In the genomic region with DNA sequence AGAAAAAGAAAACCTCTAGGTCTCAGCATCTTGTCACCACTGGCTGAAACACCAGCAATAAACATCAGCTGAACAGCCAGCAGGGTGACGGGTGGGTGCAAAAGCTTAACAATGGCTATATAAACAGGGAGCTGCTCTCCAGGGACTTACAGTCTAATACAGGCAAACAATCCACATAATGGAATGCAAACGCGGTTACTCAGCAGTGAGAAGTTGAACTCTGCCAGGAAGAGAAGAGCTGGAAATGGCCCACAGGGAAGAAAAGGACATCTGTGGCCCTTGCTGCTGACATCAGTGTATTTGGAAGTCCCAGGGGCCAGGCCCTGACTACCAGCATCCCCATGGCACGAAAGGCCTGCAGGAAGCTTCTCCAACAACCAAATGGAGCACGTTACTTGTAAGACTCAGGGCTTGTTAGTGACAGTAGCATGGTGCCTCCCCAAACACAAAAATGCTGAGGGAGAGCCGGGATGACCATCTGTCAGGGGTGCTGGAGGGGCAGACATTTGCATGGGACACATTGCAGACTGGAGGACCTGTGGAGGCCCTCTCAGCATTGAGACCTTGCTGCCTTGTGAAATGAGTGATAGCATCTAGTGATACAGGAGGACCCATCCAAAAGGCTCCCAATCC, we compare ENCODE assay signal across 8 cellular contexts. TPM values are rescaled to one million over a fixed set of nuclear protein-coding genes. Genes with fewer than 3 reads are reported as not detected.
DNase-seq lines count a peak whose midpoint lies in the region; ATAC-seq and TF ChIP-seq lines count a peak whose summit lies in the region.

No MANE protein-coding gene starts in this region.

- TF ChIP-seq CTCF in sigmoid colon (IDR thresholded peaks at IDR 0.05): no peak

- intact Hi-C loops in activated CD4-positive, alpha-beta T cell treated with anti-CD3 and anti-CD28 coated beads, Interleukin-2, amount 10 ng/mL, durations not matched to agents 24 days and 14 days (cut with micrococcal nuclease): loop anchor here (1.0 to 10.0 kb wide), 7 partner anchors 17 to 545 kb away; a partner anchor contains a TSS
- intact Hi-C loops in sigmoid colon (cut with DNase I): loop anchor here (5.0 to 10.0 kb wide), 4 partner anchors 90 to 532 kb away; no protein-coding TSS in a partner anchor

- no peaks in the 10 kb centered on the region for H3K9me3 Mint-ChIP-seq in activated CD4-positive, alpha-beta T cell treated with anti-CD3 and anti-CD28 coated beads, Interleukin-2, amount 10 ng/mL, durations not matched to agents 24 days and 14 days

- no peak for TF ChIP-seq POLR2A in sigmoid colon (IDR thresholded peaks at IDR 0.05)

- peaks cover 66% of the 10 kb centered on the region for H3K4me1 Mint-ChIP-seq in activated CD4-positive, alpha-beta T cell treated with anti-CD3 and anti-CD28 coated beads, Interleukin-2, amount 10 ng/mL, durations not matched to agents 24 days and 14 days

- no peak for ATAC-seq in GM18870 (IDR thresholded peaks at IDR 0.05; ENCODE audit: unreplicated experiment)

- H3K27ac ChIP-seq in SJCRH30 (0 out of 2 replicates have a peak overlapping the region, but pooled peaks have one; percentile 3), sigmoid colon (peak overlapping the region; percentile 93 to 95 (median 94))

- H3K36me3 ChIP-seq in SJCRH30: peaks cover 6% of the 10 kb centered on the region
- no peaks in the 10 kb centered on the region for H3K36me3 ChIP-seq in sigmoid colon

- H3K4me3 ChIP-seq in SJCRH30 (0 out of 2 replicates have a peak overlapping the region, but pooled peaks have one; percentile 0), sigmoid colon (peak overlapping the region in 3 of 4 donors; percentile 23 to 34 (median 29))

- TF ChIP-seq EP300 in sigmoid colon (IDR thresholded peaks at IDR 0.05): no peak

- WGBS in sigmoid colon, 2 donors: 61 to 63% methylated on average over 6 of the region's 6 CpGs

- H3K4me1 ChIP-seq in SJCRH30 (peaks cover 39% of the 10 kb centered on the region), sigmoid colon (peaks cover 0 to 82% (median 78%) of the 10 kb centered on the region in 4 donors)

- H3K36me3 Mint-ChIP-seq in activated CD4-positive, alpha-beta T cell treated with anti-CD3 and anti-CD28 coated beads, Interleukin-2, amount 10 ng/mL, durations not matched to agents 24 days and 14 days (ENCODE audit: low read depth): peaks cover 26% of the 10 kb centered on the region

- peaks cover 4% of the 10 kb centered on the region for H3K27me3 Mint-ChIP-seq in activated CD4-positive, alpha-beta T cell treated with anti-CD3 and anti-CD28 coated beads, Interleukin-2, amount 10 ng/mL, durations not matched to agents 24 days and 14 days

- H3K4me3 Mint-ChIP-seq in activated CD4-positive, alpha-beta T cell treated with anti-CD3 and anti-CD28 coated beads, Interleukin-2, amount 10 ng/mL, durations not matched to agents 24 days and 14 days: peak overlapping the region; percentile 89

- peak; percentile 63 for DNase-seq in activated CD4-positive, alpha-beta T cell treated with anti-CD3 and anti-CD28 coated beads, Interleukin-2, amount 10 ng/mL, durations not matched to agents 24 days and 14 days
- DNase-seq in activated CD4-positive, alpha-beta T cell treated with anti-CD3 and anti-CD28 coated beads for 4 hours: no peak
- DNase-seq in SJCRH30 (peak; percentile 46 to 59), fibroblast of gingiva (ENCODE audit: low read depth) (peak; percentile 91), sigmoid colon (no peak), iPS-NIHi11 (ENCODE audit: low spot score) (no peak)
- DNase-seq in stimulated activated CD4-positive, alpha-beta T cell treated with anti-CD3 and anti-CD28 coated beads, Interleukin-2, amount 100 ng/mL, for 24 hours: no peak

- H3K27me3 ChIP-seq in SJCRH30 (no peaks in the 10 kb centered on the region), sigmoid colon (no peaks in the 10 kb centered on the region)

- peak overlapping the region; percentile 92 for H3K27ac Mint-ChIP-seq in activated CD4-positive, alpha-beta T cell treated with anti-CD3 and anti-CD28 coated beads, Interleukin-2, amount 10 ng/mL, durations not matched to agents 24 days and 14 days

- H3K9me3 ChIP-seq in SJCRH30 (replicated peaks) (no peaks in the 10 kb centered on the region), sigmoid colon (no peaks in the 10 kb centered on the region)

RNA-seq across cellular contexts. Expression of a gene that starts 3.0 kb away (rescaled TPM):
- 35.3 and 40.8 TPM in 2 replicates for total RNA-seq in activated CD4-positive, alpha-beta T cell treated with anti-CD3 and anti-CD28 coated beads, Interleukin-2, amount 10 ng/mL, durations not matched to agents 24 days and 14 days
- 23.3 and 23.9 TPM in 2 replicates for total RNA-seq in SJCRH30 (2014; rRNA removed; shearing (Covaris generic))
- total RNA-seq in sigmoid colon: 10 to 100 TPM; 24.5 to 61.6 (median 41.5) TPM
- polyA plus RNA-seq in sigmoid colon: 1 to 10 TPM in 2 of 3 donors, under 1 TPM in 1; 0.92 to 9.7 (median 1.8) TPM

Comparison
In these comparisons a context has a peak if more than half of its experiments do, and no peak if none do; other contexts are left out.
1. DNase-seq: peak in activated CD4-positive, alpha-beta T cell treated with anti-CD3 and anti-CD28 coated beads, Interleukin-2, amount 10 ng/mL, durations not matched to agents 24 days and 14 days (single experiment), SJCRH30 (2 of 2) and fibroblast of gingiva (single experiment); none in activated CD4-positive, alpha-beta T cell treated with anti-CD3 and anti-CD28 coated beads for 4 hours (0 of 2), sigmoid colon (single experiment), iPS-NIHi11 (single experiment) and stimulated activated CD4-positive, alpha-beta T cell treated with anti-CD3 and anti-CD28 coated beads, Interleukin-2, amount 100 ng/mL, for 24 hours (0 of 2).